ENCODE assay signal across 21 cellular contexts in genomic region chr12:43921666-43922337, GRCh38.
DNase-seq lines count a peak whose midpoint lies in the region; ATAC-seq and TF ChIP-seq lines count a peak whose summit lies in the region.
"Had no signal": no experiment of that assay in that cellular context is flagged by ENCODE, and none has a peak within 500 bp of the region (broad histone marks: within the 10 kb centered on the region; RNA-seq: fewer than 3 reads in every experiment).

No MANE protein-coding gene starts in this region.

- H3K9me3 Mint-ChIP-seq in HFFc6 (no peaks in the 10 kb centered on the region), WTC11 (no peaks in the 10 kb centered on the region)
- H3K9me3 Mint-ChIP-seq: activated CD4-positive, alpha-beta T cell treated with anti-CD3 and anti-CD28 coated beads, Interleukin-2, amount 10 ng/mL, durations not matched to agents 7 days and 5 days; memory B cell; nephron progenitor cell; stimulated activated naive CD8-positive, alpha-beta T cell treated with anti-CD3 and anti-CD28 coated beads, Interleukin-15, Interleukin-2, amounts not matched to agents 100 ng/mL and 50 ng/mL, for 24 hours had no signal

- H3K4me1 ChIP-seq in right lobe of liver = no peaks in the 10 kb centered on the region

- no peak for TF ChIP-seq POLR2A in right lobe of liver (IDR thresholded peaks at IDR 0.05)

- H3K36me3 ChIP-seq in right lobe of liver = no peaks in the 10 kb centered on the region

- ATAC-seq in WTC11 = peak; percentile 86
- no peak for ATAC-seq in HG03432 (IDR thresholded peaks at IDR 0.05; ENCODE audit: unreplicated experiment)
- ATAC-seq in right lobe of liver = no peak
- no peak for ATAC-seq in HG02884 (IDR thresholded peaks at IDR 0.05; ENCODE audit: unreplicated experiment)

- DNase-seq in AG08395 (ENCODE audit: low spot score) = peak; percentile 53
- DNase-seq in HFFc6 = peak; percentile 51
- no peak for DNase-seq in WTC11 (ENCODE audit: low spot score)
- peak; percentile 13 for DNase-seq in hepatic stellate cell (ENCODE audit: low spot score)
- no peak for DNase-seq in right lobe of liver
- no peak for DNase-seq in NCI-H2029 treated with DMSO at 0.1 percent for 48 hours (lab: John Stamatoyannopoulos, UW)
- DNase-seq: 8988T; activated CD4-positive, alpha-beta T cell treated with anti-CD3 and anti-CD28 coated beads, Interleukin-2, amount 10 ng/mL, durations not matched to agents 7 days and 5 days; activated CD8-positive, alpha-beta memory T cell treated with anti-CD3 and anti-CD28 coated beads, Interleukin-2, amount 50 U/mL, for 48 hours; activated gamma-delta T cell; aorta; CD4-positive, CD25-positive, alpha-beta regulatory T cell; DMS79; KG1; NCI-H1105 treated with DMSO at 0.1 percent for 48 hours; nephron progenitor cell had no signal

- H3K4me3 Mint-ChIP-seq in HFFc6 = peak overlapping the region; percentile 35
- H3K4me3 Mint-ChIP-seq in WTC11 = peak overlapping the region; percentile 6; the same call in 1 of the 2 replicates
- H3K4me3 Mint-ChIP-seq: activated CD4-positive, alpha-beta T cell treated with anti-CD3 and anti-CD28 coated beads, Interleukin-2, amount 10 ng/mL, durations not matched to agents 7 days and 5 days; CD4-positive, CD25-positive, alpha-beta regulatory T cell; memory B cell; nephron progenitor cell; stimulated activated naive CD8-positive, alpha-beta T cell treated with anti-CD3 and anti-CD28 coated beads, Interleukin-15, Interleukin-2, amounts not matched to agents 100 ng/mL and 50 ng/mL, for 24 hours; type B pancreatic cell had no signal

- H3K4me3 ChIP-seq in right lobe of liver = no peak overlapping the region

- H3K27me3 Mint-ChIP-seq in HFFc6 (ENCODE audit: insufficient read depth) (no peaks in the 10 kb centered on the region; the same call in 1 of the 2 replicates), WTC11 (ENCODE audit: low read depth) (no peaks in the 10 kb centered on the region; the same call in 1 of the 2 replicates)
- H3K27me3 Mint-ChIP-seq: activated CD4-positive, alpha-beta T cell treated with anti-CD3 and anti-CD28 coated beads, Interleukin-2, amount 10 ng/mL, durations not matched to agents 7 days and 5 days; CD4-positive, CD25-positive, alpha-beta regulatory T cell; memory B cell; stimulated activated naive CD8-positive, alpha-beta T cell treated with anti-CD3 and anti-CD28 coated beads, Interleukin-15, Interleukin-2, amounts not matched to agents 100 ng/mL and 50 ng/mL, for 24 hours; type B pancreatic cell had no signal

- peaks cover 24% of the 10 kb centered on the region for H3K4me1 Mint-ChIP-seq in HFFc6 (ENCODE audit: low read depth)
- peaks cover 22% of the 10 kb centered on the region for H3K4me1 Mint-ChIP-seq in WTC11
- H3K4me1 Mint-ChIP-seq: activated CD4-positive, alpha-beta T cell treated with anti-CD3 and anti-CD28 coated beads, Interleukin-2, amount 10 ng/mL, durations not matched to agents 7 days and 5 days; CD4-positive, CD25-positive, alpha-beta regulatory T cell; nephron progenitor cell had no signal

- TF ChIP-seq CTCF in HFFc6 (IDR thresholded peaks at IDR 0.05) (no peak), WTC11 (IDR thresholded peaks at IDR 0.05) (no peak), right lobe of liver (IDR thresholded peaks at IDR 0.05) (no peak)

- H3K27me3 ChIP-seq in right lobe of liver = no peaks in the 10 kb centered on the region

- H3K36me3 Mint-ChIP-seq in HFFc6 (ENCODE audit: low read depth) = peaks cover 9% of the 10 kb centered on the region
- no peaks in the 10 kb centered on the region for H3K36me3 Mint-ChIP-seq in WTC11

- H3K27ac Mint-ChIP-seq in HFFc6 (peak overlapping the region; percentile 65), WTC11 (peak overlapping the region; percentile 62)
- H3K27ac Mint-ChIP-seq: activated CD4-positive, alpha-beta T cell treated with anti-CD3 and anti-CD28 coated beads, Interleukin-2, amount 10 ng/mL, durations not matched to agents 7 days and 5 days; memory B cell; nephron progenitor cell; stimulated activated naive CD8-positive, alpha-beta T cell treated with anti-CD3 and anti-CD28 coated beads, Interleukin-15, Interleukin-2, amounts not matched to agents 100 ng/mL and 50 ng/mL, for 24 hours; type B pancreatic cell had no signal

- H3K9me3 ChIP-seq in right lobe of liver = no peaks in the 10 kb centered on the region

- POLR2A ChIA-PET in WTC11 (lab: Charles Lee) = no interaction called here

- H3K27ac ChIP-seq in right lobe of liver = no peak overlapping the region

- CTCF ChIA-PET in WTC11 (lab: Charles Lee) = no interaction called here

- intact Hi-C loops in right lobe of liver (cut with DNase I) = no loop called here

- WGBS in right lobe of liver (ENCODE audit: insufficient coverage, low coverage, low lambda C conversion rate, missing lambda C conversion rate) = 85% methylated on average over 3 of the region's 3 CpGs

TF ChIP-seq in WTC11, 78 proteins besides CTCF, POLR2A, EP300 and RAD21:
- TF ChIP-seq NFATC4 (CRISPR knock-in tag; IDR thresholded peaks at IDR 0.05) (no peak), PREB (CRISPR knock-in tag; IDR thresholded peaks at IDR 0.05; ENCODE audit: borderline replicate concordance) (no peak), JAZF1 (CRISPR knock-in tag; IDR thresholded peaks at IDR 0.05) (no peak), ELF4 (CRISPR knock-in tag; IDR thresholded peaks at IDR 0.05; ENCODE audit: low read depth) (no peak), STAT6 (CRISPR knock-in tag; conservative IDR thresholded peaks at IDR 0.05; ENCODE audit: low read depth) (no peak), IRF1 (CRISPR knock-in tag; IDR thresholded peaks at IDR 0.05) (no peak), NFYB (CRISPR knock-in tag; conservative IDR thresholded peaks at IDR 0.05; ENCODE audit: low read depth) (no peak), ATF6 (CRISPR knock-in tag; IDR thresholded peaks at IDR 0.05) (no peak), IRF2 (CRISPR knock-in tag; IDR thresholded peaks at IDR 0.05; ENCODE audit: borderline replicate concordance, low read depth) (no peak), E2F1 (CRISPR knock-in tag; IDR thresholded peaks at IDR 0.05) (no peak)
TF ChIP-seq in WTC11: peak in this region for 0.

Comparison
In these comparisons a context has a peak if more than half of its experiments do, and no peak if none do; other contexts are left out.
1. DNase-seq: peak in AG08395 (single experiment), HFFc6 (single experiment) and hepatic stellate cell (single experiment); none in WTC11 (single experiment), right lobe of liver (0 of 3) and NCI-H2029 treated with DMSO at 0.1 percent for 48 hours (single experiment).